Comparison of ENCODE assay signal across 19 cellular contexts in the genomic region with DNA sequence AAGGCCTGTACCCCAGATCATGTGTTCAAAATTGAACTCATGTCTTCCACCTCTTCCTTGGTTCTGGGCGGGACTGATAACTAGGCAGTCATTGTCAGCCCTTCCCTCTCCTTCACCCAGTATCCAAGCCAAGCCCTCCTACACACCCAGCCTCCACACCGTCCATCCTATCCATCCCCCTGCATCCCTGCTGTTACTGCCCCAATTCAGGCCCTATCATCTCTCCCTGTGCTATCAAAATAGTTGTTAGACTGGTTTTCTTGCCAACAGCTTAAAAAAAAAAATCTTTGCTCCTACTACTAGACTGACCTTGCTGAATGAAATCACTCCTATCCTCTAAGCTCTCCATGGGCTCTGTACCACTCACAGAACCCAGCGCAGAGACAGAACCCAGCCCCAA.
"Had no signal": no experiment of that assay in that cellular context is flagged by ENCODE, and none has a peak within 500 bp of the region (broad histone marks: within the 10 kb centered on the region; RNA-seq: fewer than 3 reads in every experiment).

No MANE protein-coding gene starts in this region.

- H3K27ac ChIP-seq: gastroesophageal sphincter, left ventricle myocardium inferior, right atrium auricular region, skin epidermis, transverse colon had no signal

- H3K4me3 Mint-ChIP-seq: activated T-helper 17 cell treated with anti-CD3 and anti-CD28 coated beads, Interleukin-2, amount 50 U/mL, for 72 hours; natural killer cell had no signal

- DNase-seq: activated CD4-positive, alpha-beta T cell treated with anti-CD3 and anti-CD28 coated beads for 1 hour; activated CD4-positive, alpha-beta T cell treated with anti-CD3 and anti-CD28 coated beads, Interleukin-2, amount 50 U/mL, for 48 hours; activated naive CD4-positive, alpha-beta T cell treated with Interleukin-2 at 50 U/mL for 16 hours; anterior cingulate cortex; cerebellar nuclear complex; effector memory CD4-positive, alpha-beta T cell; left ventricle myocardium inferior; natural killer cell; nucleus accumbens; stimulated activated CD4-positive, alpha-beta T cell treated with anti-CD3 and anti-CD28 coated beads, Interleukin-4, amount 100 ng/mL, for 24 hours; stimulated activated naive CD4-positive, alpha-beta T cell; substantia nigra; T1000; transverse colon had no signal

- ATAC-seq: activated T-helper 17 cell treated with anti-CD3 and anti-CD28 coated beads, Interleukin-2, amount 50 U/mL, for 72 hours; gastroesophageal sphincter; natural killer cell had no signal

- H3K27ac Mint-ChIP-seq: activated T-helper 17 cell treated with anti-CD3 and anti-CD28 coated beads, Interleukin-2, amount 50 U/mL, for 72 hours; natural killer cell; progenitor cell of endocrine pancreas had no signal

- H3K36me3 Mint-ChIP-seq: natural killer cell had no signal

- H3K27me3 Mint-ChIP-seq: activated T-helper 17 cell treated with anti-CD3 and anti-CD28 coated beads, Interleukin-2, amount 50 U/mL, for 72 hours had no signal

- H3K9me3 Mint-ChIP-seq: activated T-helper 17 cell treated with anti-CD3 and anti-CD28 coated beads, Interleukin-2, amount 50 U/mL, for 72 hours; natural killer cell had no signal
